In genomic region chr2:149371476-149371875, GRCh38 we compare ENCODE assay signal across 2 cellular contexts. TPM values are rescaled to one million over a fixed set of nuclear protein-coding genes. Genes with fewer than 3 reads are reported as not detected.
"Had no signal": no experiment of that assay in that cellular context is flagged by ENCODE, and none has a peak within 500 bp of the region (broad histone marks: within the 10 kb centered on the region; RNA-seq: fewer than 3 reads in every experiment).

No MANE protein-coding gene starts in this region.

- H3K4me3 ChIP-seq: GM12878 had no signal

- ATAC-seq: GM12878 had no signal

- DNase-seq: GDM1 had no signal

RNA-seq across cellular contexts. Expression of gene LYPD6, which starts 41.1 kb away (rescaled TPM):
- total RNA-seq: GM12878 had no signal
- polyA plus RNA-seq: GM12878 had no signal
